ENCODE assay signal across 9 cellular contexts in genomic region chr22:38842512-38843200, GRCh38. TPM values are rescaled to one million over a fixed set of nuclear protein-coding genes. Genes with fewer than 3 reads are reported as not detected.
DNase-seq lines count a peak whose midpoint lies in the region; ATAC-seq and TF ChIP-seq lines count a peak whose summit lies in the region.
"Had no signal": no experiment of that assay in that cellular context is flagged by ENCODE, and none has a peak within 500 bp of the region (broad histone marks: within the 10 kb centered on the region; RNA-seq: fewer than 3 reads in every experiment).

No MANE protein-coding gene starts in this region.

- H3K27me3 Mint-ChIP-seq in Calu3 (ENCODE audit: unreplicated experiment) (peaks cover 77% of the 10 kb centered on the region), T-helper 17 cell (peaks cover 26% of the 10 kb centered on the region)

- DNase-seq in Calu3 (no peak), T-helper 17 cell (no peak), foreskin fibroblast (no peak), retinal pigment epithelial cell (ENCODE audit: low read depth) (no peak), DMS153 treated with DMSO at 0.1 percent for 48 hours (lab: John Stamatoyannopoulos, UW; ENCODE audit: unreplicated experiment) (no peak), nucleus accumbens (lab: John Stamatoyannopoulos, UW) (no peak)

- intact Hi-C loops in Calu3 (cut with micrococcal nuclease; ENCODE audit: unreplicated experiment): no loop called here

- no peaks in the 10 kb centered on the region for H3K9me3 ChIP-seq in T-helper 17 cell (ENCODE audit: control insufficient read depth, low read length, poor library complexity, severe bottlenecking)

- BruUV-seq in Calu3 (replicated peaks; lab: Mats Ljungman, UMichigan): TSS peak; percentile 43

- H3K4me3 ChIP-seq in foreskin fibroblast (ENCODE audit: low read depth in 1 of 2, low read length in 2 of 2) (peak overlapping the region; percentile 15 to 37), retinal pigment epithelial cell (ENCODE audit: low read length) (peak overlapping the region; percentile 19)
- H3K4me3 ChIP-seq: GM12878 had no signal

- CTCF ChIA-PET in Calu3 (lab: Charles Lee): interaction anchor here (0.5 to 5.9 kb wide), 4 partner anchors 28 to 233 kb away, joined by 4 to 49 read pairs (median 4); no protein-coding TSS in a partner anchor

- ATAC-seq in T-helper 17 cell: no peak
- ATAC-seq in GM19351 (IDR thresholded peaks at IDR 0.05; ENCODE audit: unreplicated experiment): no peak
- no peak for ATAC-seq in GM18909 (IDR thresholded peaks at IDR 0.05; ENCODE audit: poor library complexity, unreplicated experiment)

- H3K4me1 Mint-ChIP-seq in Calu3 (ENCODE audit: low read depth, unreplicated experiment) (peaks cover 33% of the 10 kb centered on the region), T-helper 17 cell (peaks cover 20% of the 10 kb centered on the region)

- H3K4me3 Mint-ChIP-seq in Calu3 (ENCODE audit: low read depth, unreplicated experiment) (peak overlapping the region; percentile 71), T-helper 17 cell (peak overlapping the region; percentile 92)

- H3K9me3 Mint-ChIP-seq in Calu3 (ENCODE audit: low read depth, unreplicated experiment): no peaks in the 10 kb centered on the region

- H3K36me3 Mint-ChIP-seq in Calu3 (ENCODE audit: insufficient read depth, unreplicated experiment) (peaks cover 8% of the 10 kb centered on the region), T-helper 17 cell (ENCODE audit: low read depth) (peaks cover 6% of the 10 kb centered on the region)

- TF ChIP-seq CTCF in Calu3 (IDR thresholded peaks at IDR 0.05; ENCODE audit: unreplicated experiment) (no peak), foreskin fibroblast (IDR thresholded peaks at IDR 0.05; ENCODE audit: low read depth, low read length) (no peak), retinal pigment epithelial cell (conservative IDR thresholded peaks at IDR 0.05; ENCODE audit: low read depth, low read length) (no peak)

- H3K27ac Mint-ChIP-seq in Calu3 (ENCODE audit: unreplicated experiment): peak overlapping the region; percentile 77
- H3K27ac Mint-ChIP-seq in T-helper 17 cell: peak overlapping the region; percentile 56

RNA-seq across cellular contexts. Expression of gene NPTXR, which starts 1.2 kb away (rescaled TPM):
- total RNA-seq in Calu3 (2022): 6.1 and 6.6 TPM in 2 replicates
- 1 to 10 TPM; 2.5 to 2.6 TPM for total RNA-seq in T-helper 17 cell

RNA-seq across cellular contexts. Expression of gene CBX6, which starts 29.4 kb away (rescaled TPM):
- total RNA-seq in Calu3 (2022): 140 and 152 TPM in 2 replicates
- 10 to 100 TPM; 44.0 to 45.8 TPM for total RNA-seq in T-helper 17 cell

RNA-seq across cellular contexts. Expression of gene DNAL4, which starts 48.7 kb away (rescaled TPM):
- total RNA-seq in Calu3 (2022) (14.7 and 15.6 TPM in 2 replicates), T-helper 17 cell (1 to 10 TPM; 5.1 to 7.2 TPM)
